In genomic region chr4:84672177-84672576, GRCh38 we compare ENCODE assay signal across 18 cellular contexts.
DNase-seq lines count a peak whose midpoint lies in the region; ATAC-seq and TF ChIP-seq lines count a peak whose summit lies in the region.
"Had no signal": no experiment of that assay in that cellular context is flagged by ENCODE, and none has a peak within 500 bp of the region (broad histone marks: within the 10 kb centered on the region; RNA-seq: fewer than 3 reads in every experiment).

No MANE protein-coding gene starts in this region.

- H3K27ac Mint-ChIP-seq in GM23338: peak overlapping the region; percentile 32; the same call in 1 of the 2 replicates
- H3K27ac Mint-ChIP-seq: B cell; CD8-positive, alpha-beta T cell had no signal

- H3K79me2 ChIP-seq in GM23338 (replicated peaks; ENCODE audit: insufficient read depth): no peaks in the 10 kb centered on the region

- H3K27me3 ChIP-seq in GM23338 (ENCODE audit: insufficient read depth) (no peaks in the 10 kb centered on the region), gastrocnemius medialis (no peaks in the 10 kb centered on the region)
- H3K27me3 ChIP-seq: BLaER1 treated with 17β-estradiol and CSF1 and Interleukin-3, amounts not matched to agents 10 nM and 100 nM had no signal

- no peaks in the 10 kb centered on the region for H3K9me3 ChIP-seq in gastrocnemius medialis

- in situ Hi-C loops in gastrocnemius medialis (cut with MboI; ENCODE audit: low sequenced_read_pairs in 4 of 4): no loop called here

- H3K4me3 Mint-ChIP-seq in GM23338: no peak overlapping the region
- H3K4me3 Mint-ChIP-seq: B cell; CD8-positive, alpha-beta T cell had no signal

- no peaks in the 10 kb centered on the region for H3K9me2 ChIP-seq in GM23338 (ENCODE audit: insufficient read depth)

- intact Hi-C loops in gastrocnemius medialis (cut with DNase I; ENCODE audit: low total_unique reads): no loop called here

- no peak overlapping the region for H2AFZ ChIP-seq in GM23338
- H2AFZ ChIP-seq: GM23248 had no signal

- H3K27me3 Mint-ChIP-seq in GM23338 (ENCODE audit: insufficient read depth, low read depth, poor library complexity): no peaks in the 10 kb centered on the region
- H3K27me3 Mint-ChIP-seq: B cell had no signal

- H3K36me3 Mint-ChIP-seq in GM23338 (ENCODE audit: low read depth): peaks cover 32% of the 10 kb centered on the region
- H3K36me3 Mint-ChIP-seq: CD8-positive, alpha-beta T cell had no signal

- no peaks in the 10 kb centered on the region for H3F3A ChIP-seq in GM23338 (replicated peaks; ENCODE audit: low read depth)

- H3K9me3 Mint-ChIP-seq in GM23338: no peaks in the 10 kb centered on the region
- H3K9me3 Mint-ChIP-seq: CD8-positive, alpha-beta T cell had no signal

- DNase-seq in COLO829 (ENCODE audit: low spot score) (peak; percentile 71), GM23338 (ENCODE audit: low spot score) (no peak), M059J (ENCODE audit: low read depth) (peak; percentile 17), fibroblast of peridontal ligament (ENCODE audit: extremely low read depth) (peak; percentile 22), SHP77 (lab: John Stamatoyannopoulos, UW) (no peak), gastrocnemius medialis (no peak), AG20443 (ENCODE audit: low spot score) (no peak)
- DNase-seq: CD8-positive, alpha-beta T cell; COR-L47; DMS 273 treated with DMSO at 0.1 percent for 48 hours; DMS53; DND-41; GM23248; HCEC 1CT had no signal

- H3K4me1 Mint-ChIP-seq in GM23338: 0 out of 3 replicates have a peak, but pooled peaks cover 2% of the 10 kb centered on the region
- H3K4me1 Mint-ChIP-seq: B cell had no signal

- H4K20me1 ChIP-seq in GM23338 (replicated peaks; ENCODE audit: insufficient read depth): no peaks in the 10 kb centered on the region

- H3K27ac ChIP-seq in GM23338 (ENCODE audit: low read depth) (no peak overlapping the region), gastrocnemius medialis (no peak overlapping the region)
- H3K27ac ChIP-seq: BLaER1 treated with 17β-estradiol and CSF1 and Interleukin-3, amounts not matched to agents 10 nM and 100 nM; GM23248; KMS-11 had no signal

- no peak for ATAC-seq in GM23338
- ATAC-seq in gastrocnemius medialis: no peak
- ATAC-seq: CD8-positive, alpha-beta T cell; HepG2 had no signal

- TF ChIP-seq POLR2A in gastrocnemius medialis (IDR thresholded peaks at IDR 0.05): no peak

- H3K36me3 ChIP-seq in GM23338 (ENCODE audit: insufficient read depth) (peaks cover 11% of the 10 kb centered on the region), gastrocnemius medialis (peaks cover 0 to 75% of the 10 kb centered on the region in 2 donors)

- no peak overlapping the region for H3K4me2 ChIP-seq in GM23338
- H3K4me2 ChIP-seq: KMS-11 had no signal

- TF ChIP-seq CTCF in GM23338 (conservative IDR thresholded peaks at IDR 0.05; ENCODE audit: low read depth in 2 of 2) (no peak), gastrocnemius medialis (IDR thresholded peaks at IDR 0.05 in 4 of 5, conservative IDR thresholded peaks at IDR 0.05 in 1 of 5) (no peak)

- H3K4me1 ChIP-seq in GM23338 (ENCODE audit: insufficient read depth): no peaks in the 10 kb centered on the region
- H3K4me1 ChIP-seq in gastrocnemius medialis: no peaks in the 10 kb centered on the region

- no peak overlapping the region for H3K4me3 ChIP-seq in GM23338
- no peak overlapping the region for H3K4me3 ChIP-seq in gastrocnemius medialis
- H3K4me3 ChIP-seq: BLaER1 treated with 17β-estradiol and CSF1 and Interleukin-3, amounts not matched to agents 10 nM and 100 nM; GM23248 had no signal

TF ChIP-seq in GM23338, 12 proteins besides CTCF, POLR2A, EP300 and RAD21:
- TF ChIP-seq, protein P1, sequence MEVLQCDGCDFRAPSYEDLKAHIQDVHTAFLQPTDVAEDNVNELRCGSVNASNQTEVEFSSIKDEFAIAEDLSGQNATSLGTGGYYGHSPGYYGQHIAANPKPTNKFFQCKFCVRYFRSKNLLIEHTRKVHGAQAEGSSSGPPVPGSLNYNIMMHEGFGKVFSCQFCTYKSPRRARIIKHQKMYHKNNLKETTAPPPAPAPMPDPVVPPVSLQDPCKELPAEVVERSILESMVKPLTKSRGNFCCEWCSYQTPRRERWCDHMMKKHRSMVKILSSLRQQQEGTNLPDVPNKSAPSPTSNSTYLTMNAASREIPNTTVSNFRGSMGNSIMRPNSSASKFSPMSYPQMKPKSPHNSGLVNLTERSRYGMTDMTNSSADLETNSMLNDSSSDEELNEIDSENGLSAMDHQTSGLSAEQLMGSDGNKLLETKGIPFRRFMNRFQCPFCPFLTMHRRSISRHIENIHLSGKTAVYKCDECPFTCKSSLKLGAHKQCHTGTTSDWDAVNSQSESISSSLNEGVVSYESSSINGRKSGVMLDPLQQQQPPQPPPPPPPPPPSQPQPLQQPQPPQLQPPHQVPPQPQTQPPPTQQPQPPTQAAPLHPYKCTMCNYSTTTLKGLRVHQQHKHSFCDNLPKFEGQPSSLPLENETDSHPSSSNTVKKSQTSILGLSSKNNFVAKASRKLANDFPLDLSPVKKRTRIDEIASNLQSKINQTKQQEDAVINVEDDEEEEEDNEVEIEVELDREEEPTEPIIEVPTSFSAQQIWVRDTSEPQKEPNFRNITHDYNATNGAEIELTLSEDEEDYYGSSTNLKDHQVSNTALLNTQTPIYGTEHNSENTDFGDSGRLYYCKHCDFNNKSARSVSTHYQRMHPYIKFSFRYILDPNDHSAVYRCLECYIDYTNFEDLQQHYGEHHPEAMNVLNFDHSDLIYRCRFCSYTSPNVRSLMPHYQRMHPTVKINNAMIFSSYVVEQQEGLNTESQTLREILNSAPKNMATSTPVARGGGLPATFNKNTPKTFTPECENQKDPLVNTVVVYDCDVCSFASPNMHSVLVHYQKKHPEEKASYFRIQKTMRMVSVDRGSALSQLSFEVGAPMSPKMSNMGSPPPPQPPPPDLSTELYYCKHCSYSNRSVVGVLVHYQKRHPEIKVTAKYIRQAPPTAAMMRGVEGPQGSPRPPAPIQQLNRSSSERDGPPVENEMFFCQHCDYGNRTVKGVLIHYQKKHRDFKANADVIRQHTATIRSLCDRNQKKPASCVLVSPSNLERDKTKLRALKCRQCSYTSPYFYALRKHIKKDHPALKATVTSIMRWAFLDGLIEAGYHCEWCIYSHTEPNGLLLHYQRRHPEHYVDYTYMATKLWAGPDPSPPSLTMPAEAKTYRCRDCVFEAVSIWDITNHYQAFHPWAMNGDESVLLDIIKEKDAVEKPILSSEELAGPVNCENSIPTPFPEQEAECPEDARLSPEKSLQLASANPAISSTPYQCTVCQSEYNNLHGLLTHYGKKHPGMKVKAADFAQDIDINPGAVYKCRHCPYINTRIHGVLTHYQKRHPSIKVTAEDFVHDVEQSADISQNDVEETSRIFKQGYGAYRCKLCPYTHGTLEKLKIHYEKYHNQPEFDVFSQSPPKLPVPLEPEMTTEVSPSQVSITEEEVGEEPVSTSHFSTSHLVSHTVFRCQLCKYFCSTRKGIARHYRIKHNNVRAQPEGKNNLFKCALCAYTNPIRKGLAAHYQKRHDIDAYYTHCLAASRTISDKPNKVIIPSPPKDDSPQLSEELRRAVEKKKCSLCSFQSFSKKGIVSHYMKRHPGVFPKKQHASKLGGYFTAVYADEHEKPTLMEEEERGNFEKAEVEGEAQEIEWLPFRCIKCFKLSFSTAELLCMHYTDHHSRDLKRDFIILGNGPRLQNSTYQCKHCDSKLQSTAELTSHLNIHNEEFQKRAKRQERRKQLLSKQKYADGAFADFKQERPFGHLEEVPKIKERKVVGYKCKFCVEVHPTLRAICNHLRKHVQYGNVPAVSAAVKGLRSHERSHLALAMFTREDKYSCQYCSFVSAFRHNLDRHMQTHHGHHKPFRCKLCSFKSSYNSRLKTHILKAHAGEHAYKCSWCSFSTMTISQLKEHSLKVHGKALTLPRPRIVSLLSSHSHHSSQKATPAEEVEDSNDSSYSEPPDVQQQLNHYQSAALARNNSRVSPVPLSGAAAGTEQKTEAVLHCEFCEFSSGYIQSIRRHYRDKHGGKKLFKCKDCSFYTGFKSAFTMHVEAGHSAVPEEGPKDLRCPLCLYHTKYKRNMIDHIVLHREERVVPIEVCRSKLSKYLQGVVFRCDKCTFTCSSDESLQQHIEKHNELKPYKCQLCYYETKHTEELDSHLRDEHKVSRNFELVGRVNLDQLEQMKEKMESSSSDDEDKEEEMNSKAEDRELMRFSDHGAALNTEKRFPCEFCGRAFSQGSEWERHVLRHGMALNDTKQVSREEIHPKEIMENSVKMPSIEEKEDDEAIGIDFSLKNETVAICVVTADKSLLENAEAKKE (CRISPR knock-in tag; IDR thresholded peaks at IDR 0.05): no peak
- no peak for TF ChIP-seq STAT1 (IDR thresholded peaks at IDR 0.05; ENCODE audit: unreplicated experiment)

Comparison
In these comparisons a context has a peak if more than half of its experiments do, and no peak if none do; other contexts are left out.
1. DNase-seq: peak in COLO829 (single experiment), M059J (single experiment) and fibroblast of peridontal ligament (single experiment); none in GM23338 (single experiment), SHP77 (0 of 2), gastrocnemius medialis (0 of 2) and AG20443 (single experiment).